1 cellular context compared by ENCODE assay signal in the genomic region with DNA sequence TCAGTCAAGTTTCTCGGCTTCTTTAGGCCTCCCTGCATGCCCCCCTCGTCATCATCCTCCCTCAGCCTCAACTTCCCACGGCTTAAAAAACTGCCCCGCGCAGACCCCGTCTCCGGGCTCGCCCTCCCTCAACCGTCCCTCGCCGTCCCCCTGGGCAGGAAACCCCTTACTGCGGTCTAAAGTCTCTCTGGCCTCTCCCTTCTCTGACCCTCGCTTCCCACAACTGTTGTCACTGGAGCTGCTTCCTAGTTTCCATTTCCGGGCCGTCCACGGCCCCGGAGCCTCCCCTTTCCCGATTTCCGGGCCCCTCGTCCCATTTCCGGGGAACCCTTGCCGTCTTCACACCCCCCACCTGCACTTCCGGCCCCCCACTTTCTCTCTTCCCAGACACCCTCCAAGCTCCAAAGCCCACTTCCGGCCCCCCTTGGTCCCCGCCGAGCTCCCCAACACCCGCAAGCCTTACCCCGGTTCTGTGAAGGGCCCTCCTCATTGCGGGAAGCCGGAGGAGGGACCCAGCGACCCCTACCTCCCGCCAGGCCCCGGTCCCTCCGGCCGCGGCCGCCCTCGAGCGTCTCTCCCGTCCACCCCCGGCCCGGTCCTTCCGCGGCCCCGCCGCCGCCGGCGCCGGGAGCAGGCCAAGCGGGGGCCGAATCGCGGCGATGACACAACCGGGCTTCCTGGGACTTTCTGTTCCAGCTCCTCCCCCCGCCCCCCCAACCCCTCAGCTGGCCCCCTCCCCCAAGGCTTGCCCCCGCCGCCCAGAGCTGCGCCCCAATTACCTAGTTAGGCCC.
A peak's percentile ranks its signal among the peaks of the same experiment; 100 is the strongest.
TF ChIP-seq lines count a peak whose summit lies in the region.

No MANE protein-coding gene starts in this region.

TF ChIP-seq in K562, 482 proteins besides CTCF, POLR2A, EP300 and RAD21 (continued from another document):
- TF ChIP-seq, protein P1, sequence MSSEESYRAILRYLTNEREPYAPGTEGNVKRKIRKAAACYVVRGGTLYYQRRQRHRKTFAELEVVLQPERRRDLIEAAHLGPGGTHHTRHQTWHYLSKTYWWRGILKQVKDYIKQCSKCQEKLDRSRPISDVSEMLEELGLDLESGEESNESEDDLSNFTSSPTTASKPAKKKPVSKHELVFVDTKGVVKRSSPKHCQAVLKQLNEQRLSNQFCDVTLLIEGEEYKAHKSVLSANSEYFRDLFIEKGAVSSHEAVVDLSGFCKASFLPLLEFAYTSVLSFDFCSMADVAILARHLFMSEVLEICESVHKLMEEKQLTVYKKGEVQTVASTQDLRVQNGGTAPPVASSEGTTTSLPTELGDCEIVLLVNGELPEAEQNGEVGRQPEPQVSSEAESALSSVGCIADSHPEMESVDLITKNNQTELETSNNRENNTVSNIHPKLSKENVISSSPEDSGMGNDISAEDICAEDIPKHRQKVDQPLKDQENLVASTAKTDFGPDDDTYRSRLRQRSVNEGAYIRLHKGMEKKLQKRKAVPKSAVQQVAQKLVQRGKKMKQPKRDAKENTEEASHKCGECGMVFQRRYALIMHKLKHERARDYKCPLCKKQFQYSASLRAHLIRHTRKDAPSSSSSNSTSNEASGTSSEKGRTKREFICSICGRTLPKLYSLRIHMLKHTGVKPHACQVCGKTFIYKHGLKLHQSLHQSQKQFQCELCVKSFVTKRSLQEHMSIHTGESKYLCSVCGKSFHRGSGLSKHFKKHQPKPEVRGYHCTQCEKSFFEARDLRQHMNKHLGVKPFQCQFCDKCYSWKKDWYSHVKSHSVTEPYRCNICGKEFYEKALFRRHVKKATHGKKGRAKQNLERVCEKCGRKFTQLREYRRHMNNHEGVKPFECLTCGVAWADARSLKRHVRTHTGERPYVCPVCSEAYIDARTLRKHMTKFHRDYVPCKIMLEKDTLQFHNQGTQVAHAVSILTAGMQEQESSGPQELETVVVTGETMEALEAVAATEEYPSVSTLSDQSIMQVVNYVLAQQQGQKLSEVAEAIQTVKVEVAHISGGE (CRISPR knock-in tag; IDR thresholded peaks at IDR 0.05), result peak; percentile 70 to 95 (median 78); a peak in 5 of 6 replicates
